In the genomic region with DNA sequence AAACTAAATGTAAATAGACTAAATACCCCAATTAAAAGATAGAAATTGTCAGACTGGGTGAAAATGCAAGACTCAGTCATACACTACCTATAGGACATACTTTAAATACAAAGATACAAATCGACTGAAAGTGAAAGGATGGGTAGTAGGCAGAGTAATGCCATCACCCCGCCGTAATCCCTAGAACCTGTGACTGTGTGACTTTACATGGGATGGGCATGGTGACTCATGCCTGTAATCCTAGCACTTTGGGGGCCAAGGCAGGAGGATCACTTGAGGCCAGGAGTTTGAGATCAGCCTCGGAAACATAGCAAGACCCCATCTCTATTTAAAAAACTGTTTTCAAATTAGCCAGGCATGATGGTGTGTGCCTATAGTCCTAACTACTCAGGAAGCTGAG, we compare ENCODE assay signal across 15 cellular contexts.
A peak's percentile ranks its signal among the peaks of the same experiment; 100 is the strongest.
DNase-seq lines count a peak whose midpoint lies in the region; ATAC-seq lines count a peak whose summit lies in the region.
"Had no signal": no experiment of that assay in that cellular context is flagged by ENCODE, and none has a peak within 500 bp of the region (broad histone marks: within the 10 kb centered on the region; RNA-seq: fewer than 3 reads in every experiment).

No MANE protein-coding gene starts in this region.

- peaks cover 8% of the 10 kb centered on the region for H3K36me3 Mint-ChIP-seq in activated naive CD8-positive, alpha-beta T cell treated with anti-CD3 and anti-CD28 coated beads, Interleukin-2, amount 50 U/mL, for 24 hours (ENCODE audit: low read depth)
- H3K36me3 Mint-ChIP-seq in stimulated activated naive B cell treated with anti-CD40 and anti-IgM and Interleukin-4, amounts not matched to agents 10 μg/mL and 1 μg/mL and 100 μg/mL, for 72 hours: peaks cover 0 to 4% of the 10 kb centered on the region in 2 donors

- peak overlapping the region; percentile 98 for H3K27ac Mint-ChIP-seq in activated naive CD8-positive, alpha-beta T cell treated with anti-CD3 and anti-CD28 coated beads, Interleukin-2, amount 50 U/mL, for 24 hours
- H3K27ac Mint-ChIP-seq in stimulated activated naive B cell treated with anti-CD40 and anti-IgM and Interleukin-4, amounts not matched to agents 10 μg/mL and 1 μg/mL and 100 μg/mL, for 72 hours: peak overlapping the region; percentile 53
- H3K27ac Mint-ChIP-seq: H9 had no signal

- H3K9me3 Mint-ChIP-seq in activated naive CD8-positive, alpha-beta T cell treated with anti-CD3 and anti-CD28 coated beads, Interleukin-2, amount 50 U/mL, for 24 hours: no peaks in the 10 kb centered on the region
- peaks cover 0 to 2% of the 10 kb centered on the region in 2 donors for H3K9me3 Mint-ChIP-seq in stimulated activated naive B cell treated with anti-CD40 and anti-IgM and Interleukin-4, amounts not matched to agents 10 μg/mL and 1 μg/mL and 100 μg/mL, for 72 hours
- H3K9me3 Mint-ChIP-seq: dendritic cell treated with granulocyte-macrophage colony-stimulating factor and Interleukin-4, amounts not matched to agents 40 ng/mL and 50 ng/mL, for 4 days had no signal

- peak overlapping the region; percentile 55 for H3K4me3 Mint-ChIP-seq in activated naive CD8-positive, alpha-beta T cell treated with anti-CD3 and anti-CD28 coated beads, Interleukin-2, amount 50 U/mL, for 24 hours
- H3K4me3 Mint-ChIP-seq in stimulated activated naive B cell treated with anti-CD40 and anti-IgM and Interleukin-4, amounts not matched to agents 10 μg/mL and 1 μg/mL and 100 μg/mL, for 72 hours: peak overlapping the region in 1 of 2 donors; percentile 17
- H3K4me3 Mint-ChIP-seq: dendritic cell treated with granulocyte-macrophage colony-stimulating factor and Interleukin-4, amounts not matched to agents 40 ng/mL and 50 ng/mL, for 4 days; H9 had no signal

- DNase-seq in activated T-cell treated with anti-CD3 and anti-CD28 coated beads, Interleukin-2, amount 50 U/mL, for 1 hour: peak; percentile 39
- DNase-seq in activated T-cell treated with anti-CD3 and anti-CD28 coated beads for 4 hours (no peak), NCI-H2081 treated with DMSO at 0.1 percent for 48 hours (lab: John Stamatoyannopoulos, UW) (no peak), CD1c-positive myeloid dendritic cell (ENCODE audit: extremely low spot score) (no peak), T1000 (lab: John Stamatoyannopoulos, UW) (no peak)
- DNase-seq in activated CD4-positive, alpha-beta T cell treated with anti-CD3 and anti-CD28 coated beads for 48 hours: peak; percentile 71
- DNase-seq in activated naive CD8-positive, alpha-beta T cell treated with anti-CD3 and anti-CD28 coated beads, Interleukin-2, amount 50 U/mL, for 24 hours: peak; percentile 53
- DNase-seq in stimulated activated naive B cell treated with anti-CD40 and anti-IgM and Interleukin-4, amounts not matched to agents 10 μg/mL and 1 μg/mL and 100 μg/mL, for 72 hours: no peak
- DNase-seq: ACHN, H9, hypothalamus, IMR-90, NCI-H1417, SIG-M5 had no signal

- H3K27me3 Mint-ChIP-seq in activated naive CD8-positive, alpha-beta T cell treated with anti-CD3 and anti-CD28 coated beads, Interleukin-2, amount 50 U/mL, for 24 hours: peaks cover 2% of the 10 kb centered on the region
- no peaks in the 10 kb centered on the region for H3K27me3 Mint-ChIP-seq in stimulated activated naive B cell treated with anti-CD40 and anti-IgM and Interleukin-4, amounts not matched to agents 10 μg/mL and 1 μg/mL and 100 μg/mL, for 72 hours
- H3K27me3 Mint-ChIP-seq: dendritic cell treated with granulocyte-macrophage colony-stimulating factor and Interleukin-4, amounts not matched to agents 40 ng/mL and 50 ng/mL, for 4 days had no signal

- ATAC-seq in activated naive CD8-positive, alpha-beta T cell treated with anti-CD3 and anti-CD28 coated beads, Interleukin-2, amount 50 U/mL, for 24 hours: peak; percentile 34
- no peak for ATAC-seq in stimulated activated naive B cell treated with anti-CD40 and anti-IgM and Interleukin-4, amounts not matched to agents 10 μg/mL and 1 μg/mL and 100 μg/mL, for 72 hours (replicated peaks)

- peaks cover 97% of the 10 kb centered on the region for H3K4me1 Mint-ChIP-seq in activated naive CD8-positive, alpha-beta T cell treated with anti-CD3 and anti-CD28 coated beads, Interleukin-2, amount 50 U/mL, for 24 hours
- peaks cover 54 to 79% of the 10 kb centered on the region in 2 donors for H3K4me1 Mint-ChIP-seq in stimulated activated naive B cell treated with anti-CD40 and anti-IgM and Interleukin-4, amounts not matched to agents 10 μg/mL and 1 μg/mL and 100 μg/mL, for 72 hours

Comparison
In these comparisons a context has a peak if more than half of its experiments do, and no peak if none do; other contexts are left out.
1. DNase-seq: peak in activated T-cell treated with anti-CD3 and anti-CD28 coated beads, Interleukin-2, amount 50 U/mL, for 1 hour (single experiment), activated CD4-positive, alpha-beta T cell treated with anti-CD3 and anti-CD28 coated beads for 48 hours (single experiment) and activated naive CD8-positive, alpha-beta T cell treated with anti-CD3 and anti-CD28 coated beads, Interleukin-2, amount 50 U/mL, for 24 hours (single experiment); none in activated T-cell treated with anti-CD3 and anti-CD28 coated beads for 4 hours (single experiment), stimulated activated naive B cell treated with anti-CD40 and anti-IgM and Interleukin-4, amounts not matched to agents 10 μg/mL and 1 μg/mL and 100 μg/mL, for 72 hours (single experiment), NCI-H2081 treated with DMSO at 0.1 percent for 48 hours (single experiment), CD1c-positive myeloid dendritic cell (single experiment) and T1000 (single experiment).